26 cellular contexts compared by ENCODE assay signal in the genomic region with DNA sequence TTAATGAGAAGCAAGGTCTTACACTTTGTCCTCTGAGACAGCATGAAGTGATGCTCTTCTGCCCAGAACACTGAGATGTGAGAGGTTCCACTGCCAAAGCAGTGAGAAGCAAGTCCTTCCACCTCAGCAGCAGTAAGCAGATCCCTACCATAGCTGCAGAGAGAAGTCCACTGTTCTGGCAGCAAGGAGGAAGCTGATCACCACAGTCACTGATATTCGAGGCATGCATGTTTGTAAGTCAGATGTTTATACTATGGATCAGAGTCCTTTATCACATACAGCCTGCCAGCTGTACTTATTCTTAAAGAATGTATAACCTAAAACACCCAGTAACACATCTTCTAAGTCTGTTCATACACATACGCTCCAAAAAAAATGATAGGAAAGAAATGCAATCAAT. TPM values are rescaled to one million over a fixed set of nuclear protein-coding genes. Genes with fewer than 3 reads are reported as not detected.
"Had no signal": no experiment of that assay in that cellular context is flagged by ENCODE, and none has a peak within 500 bp of the region (broad histone marks: within the 10 kb centered on the region; RNA-seq: fewer than 3 reads in every experiment).

No MANE protein-coding gene starts in this region.

- H3K27me3 ChIP-seq: ascending aorta, body of pancreas, cardiac muscle cell had no signal

- H3K9me3 ChIP-seq: ascending aorta had no signal

- H3K27ac ChIP-seq: ascending aorta, body of pancreas, cardiac muscle cell, RWPE1 had no signal

- DNase-seq: activated CD4-positive, alpha-beta T cell treated with anti-CD3 and anti-CD28 coated beads for 48 hours; activated CD4-positive, alpha-beta T cell treated with anti-CD3 and anti-CD28 coated beads, Interleukin-2, amount 50 U/mL, for 4 hours; activated CD4-positive, CD25-positive, alpha-beta regulatory T cell treated with anti-CD3 and anti-CD28 coated beads, Interleukin-2, amount 50 U/mL, for 72 hours; activated CD8-positive, alpha-beta memory T cell treated with anti-CD3 and anti-CD28 coated beads, Interleukin-2, amount 50 U/mL, for 48 hours; activated CD8-positive, alpha-beta T cell treated with anti-CD3 and anti-CD28 coated beads, Interleukin-2, amount 10 ng/mL, durations not matched to agents 7 days and 5 days; activated naive CD4-positive, alpha-beta T cell treated with anti-CD3 and anti-CD28 coated beads, Interleukin-2, amount 50 U/mL, for 16 hours; activated naive CD8-positive, alpha-beta T cell treated with anti-CD3 and anti-CD28 coated beads, Interleukin-2, amount 10 ng/mL, durations not matched to agents 7 days and 5 days; activated T-cell treated with anti-CD3 and anti-CD28 coated beads, Interleukin-2, amount 50 U/mL, for 1 hour; body of pancreas; KG1; NCI-H1092 treated with DMSO at 0.1 percent for 48 hours; NCI-H1417 treated with DMSO at 0.1 percent for 48 hours; NCI-H1694; NCI-H2029; NCI-H2107; NCI-H510A treated with DMSO at 0.1 percent for 48 hours; NCI-H69; NK-92 treated with Interleukin-12 subunit alpha and Interleukin-12 subunit beta, amount 100 ng/mL, for 24 hours; OCI-M1; Right ventricle myocardium superior; T-cell; T-helper 2 cell; T1000 had no signal

- H3K36me3 ChIP-seq: ascending aorta, cardiac muscle cell had no signal

- H3K4me3 ChIP-seq: ascending aorta, body of pancreas, cardiac muscle cell had no signal

- H3K4me1 ChIP-seq: ascending aorta, body of pancreas had no signal

RNA-seq across cellular contexts. Expression of a gene that starts 25.1 kb away (rescaled TPM):
- polyA plus RNA-seq: cardiac muscle cell had no signal
